Comparison of ENCODE assay signal across 9 cellular contexts in the genomic region with DNA sequence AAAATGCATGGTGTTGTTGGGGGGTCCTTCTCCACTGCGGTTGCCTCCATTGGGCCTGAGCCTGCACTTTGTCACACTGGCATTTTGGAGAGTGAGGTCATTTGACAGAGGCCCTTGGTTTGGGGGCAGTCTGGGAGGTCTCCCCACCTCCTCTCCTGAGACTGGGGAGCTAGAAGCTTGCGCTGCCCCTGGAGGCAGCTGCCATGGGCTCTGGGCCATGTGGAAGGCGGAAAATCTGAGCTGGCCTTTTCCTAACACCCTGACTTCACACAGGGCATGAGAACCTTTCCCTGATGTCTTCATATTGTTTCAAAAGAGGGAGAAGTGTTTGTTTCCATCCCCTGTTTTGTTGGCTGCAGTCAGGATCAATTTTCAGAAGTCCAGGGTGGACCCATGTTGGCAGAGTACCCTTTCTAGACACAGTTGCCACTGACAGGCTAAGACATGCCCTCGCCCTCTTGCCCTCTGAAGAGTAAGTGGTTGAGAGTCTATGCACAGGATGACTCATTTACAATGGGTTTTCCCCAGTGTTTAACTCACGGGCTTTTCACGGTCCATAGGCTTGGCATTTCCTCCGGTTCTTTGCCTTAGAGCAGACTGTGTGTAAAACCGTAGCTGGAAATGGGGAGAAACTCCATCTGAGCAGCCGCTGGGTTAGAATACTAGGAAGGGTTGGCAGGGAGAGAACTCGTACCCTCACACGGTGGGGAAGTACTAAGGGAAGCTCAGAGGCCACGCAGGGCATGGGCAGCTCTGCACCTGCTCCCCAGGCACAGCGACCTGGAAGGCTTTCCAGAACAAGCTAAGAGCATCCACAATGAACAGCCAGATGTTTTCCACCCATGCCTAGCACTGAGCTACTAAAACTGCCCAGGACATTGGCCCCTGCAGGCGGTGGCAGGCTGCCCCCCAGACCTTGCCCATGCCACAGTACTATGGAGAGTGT.
DNase-seq lines count a peak whose midpoint lies in the region; ATAC-seq, FAIRE-seq and TF ChIP-seq lines count a peak whose summit lies in the region.
"Had no signal": no experiment of that assay in that cellular context is flagged by ENCODE, and none has a peak within 500 bp of the region (broad histone marks: within the 10 kb centered on the region; RNA-seq: fewer than 3 reads in every experiment).

No MANE protein-coding gene starts in this region.

- DNase-seq in NCI-H2171 treated with DMSO at 0.1 percent for 48 hours (lab: John Stamatoyannopoulos, UW) (peak; percentile 18), NCI-H2171 (lab: John Stamatoyannopoulos, UW) (no peak), amniotic epithelial cell (ENCODE audit: low read depth) (peak; percentile 38), small intestine (peak; percentile 74), GM13976 (ENCODE audit: low spot score) (no peak), AML-193 (lab: John Stamatoyannopoulos, UW) (no peak)
- DNase-seq in activated naive CD4-positive, alpha-beta T cell treated with anti-CD3 and anti-CD28 coated beads, Interleukin-2, amount 50 U/mL, for 16 hours, result no peak
- DNase-seq: upper lobe of left lung had no signal

- no peaks in the 10 kb centered on the region for H3K9me3 ChIP-seq in small intestine (ENCODE audit: control insufficient read depth, low read depth)
- H3K9me3 ChIP-seq: upper lobe of left lung had no signal

- WGBS in small intestine, 3 donors, result 26 to 63% (median 47%) methylated on average over 14 of the region's 14 CpGs

- peak; percentile 88 for ATAC-seq in HG03196 (IDR thresholded peaks at IDR 0.05; ENCODE audit: unreplicated experiment)

- H3K4me1 ChIP-seq in small intestine (ENCODE audit: control insufficient read depth in 2 of 2, insufficient read depth in 1 of 2, low read depth in 1 of 2, low read length in 1 of 2), result no peaks in the 10 kb centered on the region
- H3K4me1 ChIP-seq: upper lobe of left lung had no signal

- FAIRE-seq in small intestine (lab: Jason Lieb, UNC), result no peak

- in situ Hi-C loops in GM13976 (cut with MboI; ENCODE audit: low sequenced_read_pairs, unreplicated experiment), result no loop called here

- TF ChIP-seq CTCF in GM13976 (IDR thresholded peaks at IDR 0.05; ENCODE audit: borderline replicate concordance, control extremely low read depth, extremely low read depth, insufficient read depth, missing control alignments), result no peak

- H3K4me3 ChIP-seq in small intestine (ENCODE audit: low read depth in 1 of 2, low read length in 2 of 2), result no peak overlapping the region
- H3K4me3 ChIP-seq: upper lobe of left lung had no signal

- no peaks in the 10 kb centered on the region for H3K36me3 ChIP-seq in small intestine (ENCODE audit: control insufficient read depth in 2 of 2, insufficient read depth in 2 of 2, low read length in 2 of 2)
- H3K36me3 ChIP-seq: upper lobe of left lung had no signal

- H3K27ac ChIP-seq in small intestine (ENCODE audit: low read depth in 1 of 2, low read length in 1 of 2), result no peak overlapping the region
- H3K27ac ChIP-seq: upper lobe of left lung had no signal

- H3K27me3 ChIP-seq in small intestine (ENCODE audit: control insufficient read depth in 2 of 2, insufficient read depth in 2 of 2, low read length in 2 of 2), result no peaks in the 10 kb centered on the region
- H3K27me3 ChIP-seq: upper lobe of left lung had no signal

Comparison
In these comparisons a context has a peak if more than half of its experiments do, and no peak if none do; other contexts are left out.
1. DNase-seq: peak in NCI-H2171 treated with DMSO at 0.1 percent for 48 hours (single experiment), amniotic epithelial cell (single experiment) and small intestine (single experiment); none in NCI-H2171 (single experiment), GM13976 (single experiment), activated naive CD4-positive, alpha-beta T cell treated with anti-CD3 and anti-CD28 coated beads, Interleukin-2, amount 50 U/mL, for 16 hours (single experiment) and AML-193 (0 of 2).